Comparison of ENCODE assay signal across 16 cellular contexts in the genomic region with DNA sequence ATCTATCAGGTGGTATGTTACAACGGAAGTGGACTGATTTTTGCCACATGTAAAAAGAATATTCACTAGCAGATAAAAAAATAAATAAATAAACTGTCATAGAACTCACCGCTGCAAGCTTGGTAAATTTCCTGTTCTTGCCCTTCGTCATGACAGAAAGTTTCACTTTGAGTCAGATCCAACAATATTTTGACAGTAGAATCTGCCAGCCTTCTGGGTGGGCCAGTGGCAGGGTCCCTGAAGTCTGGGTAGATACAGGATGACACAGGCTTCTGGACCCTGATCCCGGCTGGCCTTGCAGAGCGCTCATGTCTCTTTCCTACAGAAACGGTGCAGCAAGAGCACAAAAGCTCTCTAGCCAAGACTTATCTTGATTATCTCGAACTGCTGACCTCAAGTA.
A peak's percentile ranks its signal among the peaks of the same experiment; 100 is the strongest.
DNase-seq lines count a peak whose midpoint lies in the region; ATAC-seq lines count a peak whose summit lies in the region.
"Had no signal": no experiment of that assay in that cellular context is flagged by ENCODE, and none has a peak within 500 bp of the region (broad histone marks: within the 10 kb centered on the region; RNA-seq: fewer than 3 reads in every experiment).

No MANE protein-coding gene starts in this region.

- POLR2A ChIA-PET in activated CD8-positive, alpha-beta T cell treated with anti-CD3 and anti-CD28 coated beads, Interleukin-2, amount 10 ng/mL, durations not matched to agents 7 days and 5 days (lab: Charles Lee), result interaction anchor here (1.0 kb wide), 1 partner anchor 98 kb away, joined by 3 read pairs; no protein-coding TSS in a partner anchor

- DNase-seq in activated CD8-positive, alpha-beta T cell treated with anti-CD3 and anti-CD28 coated beads, Interleukin-2, amount 10 ng/mL, durations not matched to agents 7 days and 5 days, result peak; percentile 22
- DNase-seq in mucosa of gallbladder (ENCODE audit: low spot score), result no peak
- DNase-seq in NCI-H1048 (lab: John Stamatoyannopoulos, UW), result no peak
- DNase-seq in cerebellar cortex (ENCODE audit: low spot score), result no peak
- DNase-seq in Kasumi-1 (lab: John Stamatoyannopoulos, UW), result no peak
- DNase-seq: activated T-cell treated with anti-CD3 and anti-CD28 coated beads, Interleukin-2, amount 50 U/mL, for 1 hour; aorta; effector memory CD4-positive, alpha-beta T cell; left cardiac atrium; NCI-H1417; nephron progenitor cell; small intestine; thyroid gland had no signal

- H3K36me3 Mint-ChIP-seq in activated CD8-positive, alpha-beta T cell treated with anti-CD3 and anti-CD28 coated beads, Interleukin-2, amount 10 ng/mL, durations not matched to agents 7 days and 5 days (ENCODE audit: low read depth), result no peaks in the 10 kb centered on the region

- no peaks in the 10 kb centered on the region for H3K9me3 Mint-ChIP-seq in activated CD8-positive, alpha-beta T cell treated with anti-CD3 and anti-CD28 coated beads, Interleukin-2, amount 10 ng/mL, durations not matched to agents 7 days and 5 days (ENCODE audit: insufficient read depth)
- H3K9me3 Mint-ChIP-seq: nephron progenitor cell had no signal

- H3K27ac Mint-ChIP-seq in activated CD8-positive, alpha-beta T cell treated with anti-CD3 and anti-CD28 coated beads, Interleukin-2, amount 10 ng/mL, durations not matched to agents 7 days and 5 days, result peak overlapping the region; percentile 28
- H3K27ac Mint-ChIP-seq: nephron progenitor cell had no signal

- CTCF ChIA-PET in activated CD8-positive, alpha-beta T cell treated with anti-CD3 and anti-CD28 coated beads, Interleukin-2, amount 10 ng/mL, durations not matched to agents 7 days and 5 days (lab: Charles Lee), result interaction anchor here (0.8 to 3.2 kb wide), 2 partner anchors 17 to 21 kb away, joined by 3 to 18 read pairs; no protein-coding TSS in a partner anchor

- peaks cover 5% of the 10 kb centered on the region for H3K27me3 Mint-ChIP-seq in activated CD8-positive, alpha-beta T cell treated with anti-CD3 and anti-CD28 coated beads, Interleukin-2, amount 10 ng/mL, durations not matched to agents 7 days and 5 days (ENCODE audit: low read depth)

- H3K4me1 Mint-ChIP-seq in activated CD8-positive, alpha-beta T cell treated with anti-CD3 and anti-CD28 coated beads, Interleukin-2, amount 10 ng/mL, durations not matched to agents 7 days and 5 days (ENCODE audit: low read depth), result peaks cover 9% of the 10 kb centered on the region

- ATAC-seq in GM18868 (IDR thresholded peaks at IDR 0.05; ENCODE audit: unreplicated experiment), result peak; percentile 78
- ATAC-seq in GM21390 (IDR thresholded peaks at IDR 0.05; ENCODE audit: unreplicated experiment), result peak; percentile 77
- ATAC-seq in HG03097 (IDR thresholded peaks at IDR 0.05; ENCODE audit: low FRiP score, unreplicated experiment), result peak; percentile 85
- peak; percentile 60 for ATAC-seq in activated CD8-positive, alpha-beta T cell treated with anti-CD3 and anti-CD28 coated beads, Interleukin-2, amount 10 ng/mL, durations not matched to agents 7 days and 5 days
- ATAC-seq: left cardiac atrium had no signal

- no peak overlapping the region for H3K4me3 Mint-ChIP-seq in activated CD8-positive, alpha-beta T cell treated with anti-CD3 and anti-CD28 coated beads, Interleukin-2, amount 10 ng/mL, durations not matched to agents 7 days and 5 days
- H3K4me3 Mint-ChIP-seq: nephron progenitor cell had no signal
